Comparison of ENCODE assay signal across 18 cellular contexts in genomic region chr5:27491047-27491446, GRCh38.
"Had no signal": no experiment of that assay in that cellular context is flagged by ENCODE, and none has a peak within 500 bp of the region (broad histone marks: within the 10 kb centered on the region; RNA-seq: fewer than 3 reads in every experiment).

No MANE protein-coding gene starts in this region.

- H3K9ac ChIP-seq: parathyroid adenoma had no signal

- FAIRE-seq: endometrium, frontal cortex had no signal

- H2AFZ ChIP-seq: parathyroid adenoma had no signal

- H3K27me3 ChIP-seq: thyroid gland had no signal

- H3K4me3 ChIP-seq: coronary artery, thyroid gland had no signal

- H3K9me3 ChIP-seq: thyroid gland had no signal

- H3K36me3 ChIP-seq: thyroid gland had no signal

- H3K79me2 ChIP-seq: parathyroid adenoma had no signal

- H3K27ac ChIP-seq: coronary artery, parathyroid adenoma, thyroid gland had no signal

- H3K4me1 ChIP-seq: parathyroid adenoma, thyroid gland had no signal

- ATAC-seq: activated naive CD8-positive, alpha-beta T cell treated with anti-CD3 and anti-CD28 coated beads, Interleukin-2, amount 50 U/mL, for 24 hours; activated T-cell treated with anti-CD3 and anti-CD28 coated beads, Interleukin-2, amount 50 U/mL, for 4 hours; left lobe of liver had no signal

- DNase-seq: activated CD4-positive, alpha-beta T cell treated with anti-CD3 and anti-CD28 coated beads, Interleukin-2, amount 50 U/mL, for 1 hour; activated CD4-positive, CD25-positive, alpha-beta regulatory T cell treated with anti-CD3 and anti-CD28 coated beads, Interleukin-2, amount 50 U/mL, for 72 hours; activated CD8-positive, alpha-beta memory T cell treated with anti-CD3 and anti-CD28 coated beads, Interleukin-2, amount 50 U/mL, for 4 hours; activated naive CD4-positive, alpha-beta T cell treated with anti-CD3 and anti-CD28 coated beads for 36 hours; activated naive CD8-positive, alpha-beta T cell treated with anti-CD3 and anti-CD28 coated beads, Interleukin-2, amount 50 U/mL, for 24 hours; activated T-cell treated with anti-CD3 and anti-CD28 coated beads, Interleukin-2, amount 50 U/mL, for 4 hours; anterior cingulate cortex; hypothalamus; islet precursor cell; midbrain; stimulated activated CD4-positive, alpha-beta T cell treated with anti-CD3 and anti-CD28 coated beads, Interleukin-2, amount 100 ng/mL, for 24 hours; stimulated activated naive CD4-positive, alpha-beta T cell treated with Interleukin-2 at 50 U/mL for 16 hours; thyroid gland had no signal
